ENCODE assay signal across 10 cellular contexts in genomic region chr9:109107402-109108240, GRCh38. TPM values are rescaled to one million over a fixed set of nuclear protein-coding genes. Genes with fewer than 3 reads are reported as not detected.
DNase-seq lines count a peak whose midpoint lies in the region; ATAC-seq, FAIRE-seq and TF ChIP-seq lines count a peak whose summit lies in the region.
"Had no signal": no experiment of that assay in that cellular context is flagged by ENCODE, and none has a peak within 500 bp of the region (broad histone marks: within the 10 kb centered on the region; RNA-seq: fewer than 3 reads in every experiment).

No MANE protein-coding gene starts in this region.

- no TSS peak for BruUV-seq in HepG2 (replicated peaks; lab: Mats Ljungman, UMichigan)

- no peaks in the 10 kb centered on the region for H3K27me3 ChIP-seq in adrenal gland
- no peaks in the 10 kb centered on the region for H3K27me3 ChIP-seq in HepG2 (ENCODE audit: control insufficient read depth in 1 of 2, insufficient read depth in 2 of 2, low read length in 2 of 2)

- TF ChIP-seq EP300 in A549 (IDR thresholded peaks at IDR 0.05) (no peak), HepG2 (IDR thresholded peaks at IDR 0.05; ENCODE audit: low read depth in 2 of 2, low read length in 2 of 2) (no peak), HepG2 (CRISPR knock-in tag; IDR thresholded peaks at IDR 0.05; ENCODE audit: borderline replicate concordance) (no peak)

- peak overlapping the region; percentile 91 for H3K4me2 ChIP-seq in A549
- H3K4me2 ChIP-seq in HepG2 (ENCODE audit: low read depth, low read length): no peak overlapping the region

- H3K9ac ChIP-seq in HepG2 (ENCODE audit: insufficient read depth, low read depth, low read length): no peak overlapping the region; the same call in 1 of the 2 replicates

- H3K9me3 ChIP-seq in A549: 0 out of 3 replicates have a peak, but pooled peaks cover 7% of the 10 kb centered on the region
- no peaks in the 10 kb centered on the region for H3K9me3 ChIP-seq in HEK293 (ENCODE audit: control insufficient read depth, insufficient read depth, low read depth, low read length)
- H3K9me3 ChIP-seq in adrenal gland (replicated peaks in 1 of 3): peaks cover 0 to 5% (median 0%) of the 10 kb centered on the region in 3 donors
- 0 out of 2 replicates have a peak, but pooled peaks cover 8% of the 10 kb centered on the region for H3K9me3 ChIP-seq in HepG2 (ENCODE audit: low read length)

- H3K27ac ChIP-seq in A549 (peak overlapping the region; percentile 77 to 80), HEK293 (ENCODE audit: extremely low read depth, low read depth, low read length) (no peak overlapping the region), adrenal gland (peak overlapping the region in 4 of 5 donors; percentile 45 to 76 (median 73)), HepG2 (ENCODE audit: extremely low read length, insufficient read depth, low read length) (peak overlapping the region; percentile 27)
- H3K27ac ChIP-seq: SK-N-MC had no signal

- peaks cover 98% of the 10 kb centered on the region for H3K79me2 ChIP-seq in HepG2 (ENCODE audit: insufficient read depth, low read length)

- FAIRE-seq in A549 (lab: Jason Lieb, UNC) (no peak), HepG2 (lab: Jason Lieb, UNC) (no peak)

- H3K4me3 ChIP-seq in A549: peak overlapping the region; percentile 10; the same call in 2 of the 3 replicates
- no peak overlapping the region for H3K4me3 ChIP-seq in HEK293 (ENCODE audit: low read depth, low read length)
- H3K4me3 ChIP-seq in adrenal gland: no peak overlapping the region
- no peak overlapping the region for H3K4me3 ChIP-seq in HepG2 (replicated peaks in 1 of 3; ENCODE audit: insufficient read depth in 1 of 3, low read depth in 2 of 3, low read length in 3 of 3)
- H3K4me3 ChIP-seq: SK-N-MC had no signal

- H4K20me1 ChIP-seq in HepG2 (ENCODE audit: insufficient read depth, low read length): no peaks in the 10 kb centered on the region

- TF ChIP-seq POLR2A in A549 (IDR thresholded peaks at IDR 0.05; ENCODE audit: low read length): no peak
- no peak for TF ChIP-seq POLR2A in adrenal gland (IDR thresholded peaks at IDR 0.05)
- TF ChIP-seq POLR2A in HepG2 (IDR thresholded peaks at IDR 0.05; ENCODE audit: insufficient read depth in 1 of 2, low read depth in 2 of 2, low read length in 2 of 2): no peak

- in situ Hi-C loops in HepG2 (cut with HindIII; ENCODE audit: extremely low pct_ligation_motif_present, low pct_unique_long_range_greater_than_20kb): no loop called here

- intact Hi-C loops in adrenal gland (cut with DNase I) (no loop called here), HepG2 (cut with micrococcal nuclease; ENCODE audit: unreplicated experiment) (no loop called here)

- DNase-seq in A549 (ENCODE audit: low read depth in 1 of 2, low spot score in 1 of 2) (peak; percentile 70 to 71), adrenal gland (peak in 6 of 7 donors; percentile 43 to 73 (median 57)), HepG2 (ENCODE audit: low spot score) (peak; percentile 33), NCI-H345 treated with DMSO at 0.1 percent for 48 hours (lab: John Stamatoyannopoulos, UW; ENCODE audit: unreplicated experiment) (no peak), NCI-H1048 (lab: John Stamatoyannopoulos, UW) (no peak), SK-N-DZ (ENCODE audit: low spot score) (no peak), NCI-H128 (lab: John Stamatoyannopoulos, UW; ENCODE audit: unreplicated experiment) (no peak)
- DNase-seq: midbrain had no signal

- peaks cover 64% of the 10 kb centered on the region for H3K4me1 ChIP-seq in A549
- H3K4me1 ChIP-seq in HEK293 (ENCODE audit: control insufficient read depth, insufficient read depth, low read length): peaks cover 17% of the 10 kb centered on the region
- H3K4me1 ChIP-seq in adrenal gland (replicated peaks in 1 of 2): peaks cover 55 to 78% of the 10 kb centered on the region in 2 donors
- H3K4me1 ChIP-seq in HepG2 (ENCODE audit: insufficient read depth, low read length): peaks cover 61% of the 10 kb centered on the region

- CTCF ChIA-PET in A549 (lab: Yijun Ruan, JAX) (interaction anchor here (0.7 to 1.0 kb wide), 4 partner anchors 10 to 58 kb away, joined by 3 to 6 read pairs (median 4); no protein-coding TSS in a partner anchor), HEK293 (lab: Yijun Ruan, JAX) (interaction anchor here (0.6 to 0.7 kb wide), 4 partner anchors 9 to 91 kb away, joined by 3 to 4 read pairs (median 4); no protein-coding TSS in a partner anchor), HepG2 (lab: Yijun Ruan, JAX; ENCODE audit: low intra/inter-chr PET ratio, low total read pairs) (no interaction called here)

- H3K36me3 ChIP-seq in HEK293 (ENCODE audit: control insufficient read depth in 2 of 2, insufficient read depth in 1 of 2, low read length in 2 of 2): peaks cover 0 to 30% of the 10 kb centered on the region in 2 experiments; a peak in 2 of 3 replicates
- peaks cover 0 to 7% of the 10 kb centered on the region in 2 donors for H3K36me3 ChIP-seq in adrenal gland (replicated peaks in 1 of 2)
- peaks cover 4 to 24% of the 10 kb centered on the region in 2 experiments; a peak in 4 of 5 replicates for H3K36me3 ChIP-seq in HepG2 (replicated peaks in 1 of 2; ENCODE audit: control insufficient read depth in 1 of 2, insufficient read depth in 2 of 2, low read length in 2 of 2)

- TF ChIP-seq RAD21 in A549 (conservative IDR thresholded peaks at IDR 0.05 in 1 of 2, IDR thresholded peaks at IDR 0.05 in 1 of 2): no peak
- TF ChIP-seq RAD21 in HepG2 (CRISPR knock-in tag; IDR thresholded peaks at IDR 0.05): no peak

- no peak overlapping the region for H2AFZ ChIP-seq in HepG2 (ENCODE audit: low read length)

- POLR2A ChIA-PET in A549 (lab: Yijun Ruan, JAX): interaction anchor here (1.3 to 3.4 kb wide), 2 partner anchors 11 to 12 kb away, joined by 4 to 21 read pairs; partner anchors contain the start of gene TMEM245
- POLR2A ChIA-PET in HEK293 (lab: Yijun Ruan, JAX): interaction anchor here (0.7 to 3.1 kb wide), 4 partner anchors 11 to 661 kb away, joined by 3 to 32 read pairs (median 4); partner anchors contain the start of gene TMEM245
- POLR2A ChIA-PET in HepG2 (lab: Yijun Ruan, JAX): interaction anchor here (0.7 kb wide), 2 partner anchors 52 to 210 kb away, joined by 3 read pairs; no protein-coding TSS in a partner anchor

- WGBS in A549 (ENCODE audit: missing lambda C conversion rate): 3% methylated on average over 4 of the region's 4 CpGs
- 18 to 27% (median 25%) methylated on average over 4 of the region's 4 CpGs for WGBS in adrenal gland, 4 donors
- WGBS in HepG2 (ENCODE audit: low lambda C conversion rate): 61% methylated on average over 4 of the region's 4 CpGs

- ATAC-seq in A549 (peak; percentile 86 to 89), HepG2 (peak; percentile 57; the same call in 2 of the 3 replicates)

- TF ChIP-seq CTCF in A549 (IDR thresholded peaks at IDR 0.05) (no peak), HEK293 (tag by site-specific recombination; IDR thresholded peaks at IDR 0.05) (no peak), adrenal gland (IDR thresholded peaks at IDR 0.05) (no peak), HepG2 (CRISPR knock-in tag; IDR thresholded peaks at IDR 0.05) (no peak)

RNA-seq across cellular contexts. Expression of gene TMEM245, which starts 12.1 kb away (rescaled TPM):
- polyA plus RNA-seq in A549 (2011; rRNA removed) (88.9 and 108 TPM in 2 replicates), A549 (2017; fragmentation: RNase III; extraction: RNeasy Plus Mini Kit Qiagen cat#74134 plus additional on column Dnase treatment) (44.9 to 48.6 TPM (median 48.2 TPM) in 3 replicates), adrenal gland (10 to 100 TPM; 23.6 to 79.5 (median 27.5) TPM), HepG2 (2011; rRNA removed) (40.1 and 53.5 TPM in 2 replicates)
- 20.2 and 27.8 TPM in 2 replicates for polyA plus RNA-seq in A549 (2012; cell fraction: cytosol; rRNA removed)
- polyA plus RNA-seq in A549 (2012; cell fraction: nucleus; rRNA removed): 18.6 and 33.2 TPM in 2 replicates
- polyA minus RNA-seq in A549 (2011; rRNA and poly(A)+ RNA removed): 157 and 160 TPM in 2 replicates
- total RNA-seq in adrenal gland (100 to 1,000 TPM in 7 of 8 donors, 10 to 100 TPM in 1; 97.5 to 363 (median 206) TPM), HepG2 (2016; rRNA removed; fragmentation: Illumina TruSeq; extraction: Trizol) (39.7 and 55.4 TPM in 2 replicates)
- total RNA-seq in HepG2 (2016; cell fraction: cytosol; rRNA removed; fragmentation: Illumina TruSeq; extraction: Trizol; ENCODE audit: low read depth): 31.4 and 37.1 TPM in 2 replicates
- total RNA-seq in HepG2 (2016; cell fraction: insoluble cytoplasmic fraction; rRNA removed; fragmentation: Illumina TruSeq; extraction: Trizol): 37.5 and 55.7 TPM in 2 replicates
- total RNA-seq in HepG2 (2016; cell fraction: membrane; rRNA removed; fragmentation: Illumina TruSeq; extraction: Trizol): 23.4 and 26.2 TPM in 2 replicates
- total RNA-seq in HepG2 (2016; cell fraction: nucleus; rRNA removed; fragmentation: Illumina TruSeq; extraction: Trizol): 66.5 and 76.9 TPM in 2 replicates
- polyA plus RNA-seq in HepG2 (2011; cell fraction: cytosol; rRNA removed): 37.5 and 46.4 TPM in 2 replicates
- polyA plus RNA-seq in HepG2 (2011; cell fraction: nucleus; rRNA removed): 19.8 and 20.7 TPM in 2 replicates
- polyA plus RNA-seq in HepG2 (2012): 38.8 and 42.3 TPM in 2 replicates
- polyA plus RNA-seq in HepG2 (2016; cell fraction: cytosol; fragmentation: Illumina TruSeq; extraction: Trizol; ENCODE audit: low read depth): 2.8 and 3.1 TPM in 2 replicates
- polyA plus RNA-seq in HepG2 (2016; cell fraction: insoluble cytoplasmic fraction; fragmentation: Illumina TruSeq; extraction: Trizol; ENCODE audit: low read depth): 21.3 and 22.2 TPM in 2 replicates
- 6.3 and 7.1 TPM in 2 replicates for polyA plus RNA-seq in HepG2 (2016; cell fraction: membrane; fragmentation: Illumina TruSeq; extraction: Trizol; ENCODE audit: low read depth)
- 47.4 and 49.5 TPM in 2 replicates for polyA plus RNA-seq in HepG2 (2016; cell fraction: nucleus; fragmentation: Illumina TruSeq; extraction: Trizol; ENCODE audit: insufficient read depth, low read depth)
- 159 and 167 TPM in 2 replicates for polyA minus RNA-seq in HepG2 (2011; rRNA and poly(A)+ RNA removed; ENCODE audit: low replicate concordance)
- polyA minus RNA-seq in HepG2 (2011; cell fraction: cytosol; rRNA and poly(A)+ RNA removed): 73.8 and 78.2 TPM in 2 replicates
- 70.7 and 85.5 TPM in 2 replicates for polyA minus RNA-seq in HepG2 (2011; cell fraction: nucleus; rRNA and poly(A)+ RNA removed)
- polyA plus RNA-seq in SK-N-DZ (2014; cell fraction: cytosol; rRNA removed): 22.6 and 28.3 TPM in 2 replicates
- polyA plus RNA-seq in SK-N-DZ (2014; cell fraction: nucleus; rRNA removed): 12.7 and 15.2 TPM in 2 replicates

RNA-seq across cellular contexts. Expression of gene FRRS1L, which starts 59.4 kb away (rescaled TPM):
- polyA plus RNA-seq in A549 (2011; rRNA removed) (1.5 TPM in 2 replicates), A549 (2017; fragmentation: RNase III; extraction: RNeasy Plus Mini Kit Qiagen cat#74134 plus additional on column Dnase treatment) (0.42 to 0.59 TPM (median 0.54 TPM) in 3 replicates), adrenal gland (10 to 100 TPM in 1 of 3 donors, 1 to 10 TPM in 2; 2.9 to 10.9 (median 4.0) TPM), HepG2 (2011; rRNA removed) (0.01 and 0.03 TPM in 2 replicates)
- 0.24 and 0.26 TPM in 2 replicates for polyA plus RNA-seq in A549 (2012; cell fraction: cytosol; rRNA removed)
- polyA plus RNA-seq in A549 (2012; cell fraction: nucleus; rRNA removed): 0.06 and 0.17 TPM in 2 replicates
- polyA minus RNA-seq in A549 (2011; rRNA and poly(A)+ RNA removed): 1.2 and 2.0 TPM in 2 replicates
- total RNA-seq in adrenal gland (10 to 100 TPM; 12.1 to 24.8 (median 18.9) TPM), HepG2 (2016; rRNA removed; fragmentation: Illumina TruSeq; extraction: Trizol) (0.02 TPM in 1 of 2 replicates, not detected in the other)
- total RNA-seq in HepG2 (2016; cell fraction: cytosol; rRNA removed; fragmentation: Illumina TruSeq; extraction: Trizol; ENCODE audit: low read depth): 0.61 and 0.71 TPM in 2 replicates
- 0.04 TPM in 1 of 2 replicates, not detected in the other for total RNA-seq in HepG2 (2016; cell fraction: insoluble cytoplasmic fraction; rRNA removed; fragmentation: Illumina TruSeq; extraction: Trizol)
- 0.07 and 0.09 TPM in 2 replicates for total RNA-seq in HepG2 (2016; cell fraction: membrane; rRNA removed; fragmentation: Illumina TruSeq; extraction: Trizol)
- not detected in 2 replicates for total RNA-seq in HepG2 (2016; cell fraction: nucleus; rRNA removed; fragmentation: Illumina TruSeq; extraction: Trizol)
- 0.01 and 0.04 TPM in 2 replicates for polyA plus RNA-seq in HepG2 (2011; cell fraction: cytosol; rRNA removed)
- polyA plus RNA-seq in HepG2 (2011; cell fraction: nucleus; rRNA removed): 0.03 TPM in 1 of 2 replicates, not detected in the other
- polyA plus RNA-seq in HepG2 (2012): 0.01 TPM in 2 replicates
- 0.27 and 0.28 TPM in 2 replicates for polyA plus RNA-seq in HepG2 (2016; cell fraction: cytosol; fragmentation: Illumina TruSeq; extraction: Trizol; ENCODE audit: low read depth)
- polyA plus RNA-seq in HepG2 (2016; cell fraction: insoluble cytoplasmic fraction; fragmentation: Illumina TruSeq; extraction: Trizol; ENCODE audit: low read depth): not detected in 2 replicates
- 0.03 and 0.06 TPM in 2 replicates for polyA plus RNA-seq in HepG2 (2016; cell fraction: membrane; fragmentation: Illumina TruSeq; extraction: Trizol; ENCODE audit: low read depth)
- not detected in 2 replicates for polyA plus RNA-seq in HepG2 (2016; cell fraction: nucleus; fragmentation: Illumina TruSeq; extraction: Trizol; ENCODE audit: insufficient read depth, low read depth)
- polyA minus RNA-seq in HepG2 (2011; rRNA and poly(A)+ RNA removed; ENCODE audit: low replicate concordance): 0.04 TPM in 1 of 2 replicates, not detected in the other
- 0.09 and 0.20 TPM in 2 replicates for polyA minus RNA-seq in HepG2 (2011; cell fraction: cytosol; rRNA and poly(A)+ RNA removed)
- 0.12 TPM in 1 of 2 replicates, not detected in the other for polyA minus RNA-seq in HepG2 (2011; cell fraction: nucleus; rRNA and poly(A)+ RNA removed)
- polyA plus RNA-seq in SK-N-DZ (2014; cell fraction: cytosol; rRNA removed): 0.24 and 0.45 TPM in 2 replicates
- 0.18 and 0.20 TPM in 2 replicates for polyA plus RNA-seq in SK-N-DZ (2014; cell fraction: nucleus; rRNA removed)

Comparison
In these comparisons a context has a peak if more than half of its experiments do, and no peak if none do; other contexts are left out.
1. DNase-seq: peak in A549 (2 of 2), adrenal gland (6 of 7) and HepG2 (single experiment); none in NCI-H345 treated with DMSO at 0.1 percent for 48 hours (single experiment), NCI-H1048 (single experiment), SK-N-DZ (single experiment) and NCI-H128 (single experiment).